28 cellular contexts compared by ENCODE assay signal in the genomic region with DNA sequence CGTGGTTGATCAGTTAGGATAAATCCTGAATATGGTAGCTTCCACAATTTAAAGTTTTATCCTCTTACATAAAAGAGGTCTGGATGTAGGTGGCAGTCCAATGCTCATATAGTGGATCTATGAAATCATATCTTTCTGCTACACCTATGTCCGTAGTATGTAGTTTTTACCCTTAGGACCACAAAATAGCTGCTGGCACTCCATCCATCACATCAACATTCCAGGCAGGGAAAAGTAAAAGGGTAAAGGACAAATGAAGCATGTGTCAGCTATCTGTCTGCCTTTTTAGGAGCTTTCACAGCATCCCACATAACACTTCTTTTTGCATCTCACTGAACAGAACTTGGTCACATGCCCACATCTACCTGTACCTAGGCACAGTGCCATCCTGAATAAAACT.
"Had no signal": no experiment of that assay in that cellular context is flagged by ENCODE, and none has a peak within 500 bp of the region (broad histone marks: within the 10 kb centered on the region; RNA-seq: fewer than 3 reads in every experiment).

No MANE protein-coding gene starts in this region.

- H2AFZ ChIP-seq: neural progenitor cell, parathyroid adenoma had no signal

- H3K79me2 ChIP-seq: parathyroid adenoma had no signal

- H3K9ac ChIP-seq: neural progenitor cell, parathyroid adenoma had no signal

- FAIRE-seq: small intestine, urothelium cell line had no signal

- H3K27ac ChIP-seq: neural progenitor cell, ovary, parathyroid adenoma, psoas muscle, right lobe of liver, sigmoid colon, stomach, thoracic aorta, thyroid gland, tibial nerve, upper lobe of left lung, vagina had no signal

- H3K4me1 ChIP-seq: neural progenitor cell, parathyroid adenoma, right lobe of liver, stomach, thyroid gland, upper lobe of left lung, vagina had no signal

- H3K27me3 Mint-ChIP-seq: progenitor cell of endocrine pancreas; stimulated activated naive B cell treated with anti-CD40 and anti-IgM and Interleukin-4, amounts not matched to agents 10 μg/mL and 1 μg/mL and 100 μg/mL, for 72 hours had no signal

- H3K27ac Mint-ChIP-seq: natural killer cell treated with Interleukin-12 subunit alpha and Interleukin-12 subunit beta and Interleukin-15 and Interleukin-18, amount 100 ng/mL, for 72 hours; neural progenitor cell; progenitor cell of endocrine pancreas; stimulated activated effector memory CD8-positive, alpha-beta T cell treated with anti-CD3 and anti-CD28 coated beads, Interleukin-12 subunit alpha, Interleukin-12 subunit beta, amount 100 ng/mL, for 72 hours; stimulated activated naive B cell treated with anti-CD40 and anti-IgM and Interleukin-4, amounts not matched to agents 10 μg/mL and 1 μg/mL and 100 μg/mL, for 72 hours; stimulated activated naive CD8-positive, alpha-beta T cell treated with anti-CD3 and anti-CD28 coated beads, Interleukin-15, Interleukin-2, amounts not matched to agents 100 ng/mL and 50 ng/mL, for 24 hours had no signal

- H3K4me3 ChIP-seq: neural progenitor cell, ovary, psoas muscle, right lobe of liver, sigmoid colon, stomach, thoracic aorta, thyroid gland, tibial nerve, upper lobe of left lung, vagina had no signal

- H3K4me3 Mint-ChIP-seq: natural killer cell treated with Interleukin-12 subunit alpha and Interleukin-12 subunit beta and Interleukin-15 and Interleukin-18, amount 100 ng/mL, for 72 hours; neural progenitor cell; stimulated activated effector memory CD8-positive, alpha-beta T cell treated with anti-CD3 and anti-CD28 coated beads, Interleukin-12 subunit alpha, Interleukin-12 subunit beta, amount 100 ng/mL, for 72 hours; stimulated activated naive B cell treated with anti-CD40 and anti-IgM and Interleukin-4, amounts not matched to agents 10 μg/mL and 1 μg/mL and 100 μg/mL, for 72 hours; stimulated activated naive CD8-positive, alpha-beta T cell treated with anti-CD3 and anti-CD28 coated beads, Interleukin-15, Interleukin-2, amounts not matched to agents 100 ng/mL and 50 ng/mL, for 24 hours had no signal

- H3K27me3 ChIP-seq: neural progenitor cell, ovary, right lobe of liver, sigmoid colon, stomach, thyroid gland, tibial nerve, upper lobe of left lung, vagina had no signal

- H3K36me3 ChIP-seq: ovary, right lobe of liver, sigmoid colon, stomach, thoracic aorta, thyroid gland, tibial nerve, upper lobe of left lung, vagina had no signal

- ATAC-seq: natural killer cell treated with Interleukin-12 subunit alpha and Interleukin-12 subunit beta and Interleukin-15 and Interleukin-18, amount 100 ng/mL, for 72 hours; psoas muscle; right cardiac atrium; right lobe of liver; stimulated activated effector memory CD8-positive, alpha-beta T cell treated with anti-CD3 and anti-CD28 coated beads, Interleukin-12 subunit alpha, Interleukin-12 subunit beta, amount 100 ng/mL, for 72 hours; stimulated activated naive B cell treated with anti-CD40 and anti-IgM and Interleukin-4, amounts not matched to agents 10 μg/mL and 1 μg/mL and 100 μg/mL, for 72 hours had no signal

- DNase-seq: occipital lobe; ovary; posterior cingulate gyrus; psoas muscle; right cardiac atrium; right lobe of liver; sigmoid colon; small intestine; stimulated activated CD4-positive, alpha-beta T cell treated with anti-CD3 and anti-CD28 coated beads, Interleukin-15, amount 100 ng/mL, for 24 hours; stimulated activated CD4-positive, alpha-beta T cell treated with anti-CD3 and anti-CD28 coated beads, Interleukin-2, amount 100 ng/mL, for 24 hours; stimulated activated CD4-positive, alpha-beta T cell treated with anti-CD3 and anti-CD28 coated beads, Interleukin-2, amount 100 ng/mL, for 48 hours; stimulated activated CD4-positive, alpha-beta T cell treated with anti-CD3 and anti-CD28 coated beads, Interleukin-4, amount 100 ng/mL, for 24 hours; stimulated activated naive B cell treated with anti-CD40 and anti-IgM and Interleukin-4, amounts not matched to agents 10 μg/mL and 1 μg/mL and 100 μg/mL, for 72 hours; stimulated activated naive CD4-positive, alpha-beta T cell treated with Interleukin-2 at 50 U/mL for 16 hours; stomach; thyroid gland; trophoblast cell; upper lobe of left lung had no signal

- H3K4me1 Mint-ChIP-seq: stimulated activated effector memory CD8-positive, alpha-beta T cell treated with anti-CD3 and anti-CD28 coated beads, Interleukin-12 subunit alpha, Interleukin-12 subunit beta, amount 100 ng/mL, for 72 hours; stimulated activated naive B cell treated with anti-CD40 and anti-IgM and Interleukin-4, amounts not matched to agents 10 μg/mL and 1 μg/mL and 100 μg/mL, for 72 hours had no signal

- H3K4me2 ChIP-seq: neural progenitor cell had no signal

- H3K36me3 Mint-ChIP-seq: stimulated activated effector memory CD8-positive, alpha-beta T cell treated with anti-CD3 and anti-CD28 coated beads, Interleukin-12 subunit alpha, Interleukin-12 subunit beta, amount 100 ng/mL, for 72 hours had no signal

- H3K9me3 ChIP-seq: right lobe of liver, thyroid gland had no signal
